19 cellular contexts compared by ENCODE assay signal in genomic region chr6:5979650-5980427, GRCh38. TPM values are rescaled to one million over a fixed set of nuclear protein-coding genes. Genes with fewer than 3 reads are reported as not detected.
DNase-seq lines count a peak whose midpoint lies in the region; ATAC-seq and TF ChIP-seq lines count a peak whose summit lies in the region.
"Had no signal": no experiment of that assay in that cellular context is flagged by ENCODE, and none has a peak within 500 bp of the region (broad histone marks: within the 10 kb centered on the region; RNA-seq: fewer than 3 reads in every experiment).

No MANE protein-coding gene starts in this region.

- peak; percentile 69 for ATAC-seq in left lung
- no peak for ATAC-seq in GM19324 (IDR thresholded peaks at IDR 0.05; ENCODE audit: low FRiP score, unreplicated experiment)
- ATAC-seq: GM12878 had no signal

- intact Hi-C loops in left lung (cut with DNase I), result no loop called here

- H3K9me3 ChIP-seq in SJCRH30 (replicated peaks) (peaks cover 5% of the 10 kb centered on the region; the same call in 1 of the 2 replicates), left lung (no peaks in the 10 kb centered on the region)
- H3K9me3 ChIP-seq: tibial nerve had no signal

- no peak overlapping the region for H3K4me3 Mint-ChIP-seq in mesothelial cell of epicardium

- H3K9me3 Mint-ChIP-seq in mesothelial cell of epicardium, result peaks cover 9% of the 10 kb centered on the region

- H3K4me3 ChIP-seq in SJCRH30, result peak overlapping the region; percentile 11; the same call in 1 of the 2 replicates
- no peak overlapping the region for H3K4me3 ChIP-seq in left lung
- H3K4me3 ChIP-seq: coronary artery, GM12878, tibial nerve had no signal

- H3K27me3 Mint-ChIP-seq in mesothelial cell of epicardium (ENCODE audit: low read depth), result peaks cover 74% of the 10 kb centered on the region

- no peaks in the 10 kb centered on the region for H3K36me3 Mint-ChIP-seq in mesothelial cell of epicardium

- DNase-seq in A172 (ENCODE audit: low spot score), result peak; percentile 78
- peak; percentile 18 for DNase-seq in EL
- DNase-seq in SJCRH30, result peak; percentile 68 to 87
- DNase-seq in left lung, result no peak
- DNase-seq in caudate nucleus (lab: John Stamatoyannopoulos, UW), result no peak
- no peak for DNase-seq in mesothelial cell of epicardium (ENCODE audit: low spot score in 2 of 2, unreplicated experiment in 2 of 2)
- DNase-seq in activated effector memory CD4-positive, alpha-beta T cell treated with Interleukin-2 at 50 U/mL for 16 hours, result no peak
- DNase-seq: activated CD4-positive, alpha-beta T cell treated with anti-CD3 and anti-CD28 coated beads for 1 hour; amniotic stem cell; mesendoderm; NCI-H1436; stimulated activated CD4-positive, alpha-beta T cell treated with anti-CD3 and anti-CD28 coated beads, Interleukin-1b, Interleukin-23, amount 100 ng/mL, for 48 hours; stimulated activated CD8-positive, alpha-beta memory T cell treated with anti-CD3 and anti-CD28 coated beads, Interleukin-4, amount 100 ng/mL, for 48 hours had no signal

- no peak overlapping the region for H3K27ac Mint-ChIP-seq in mesothelial cell of epicardium
- H3K27ac Mint-ChIP-seq: progenitor cell of endocrine pancreas had no signal

- H3K27me3 ChIP-seq in SJCRH30, result no peaks in the 10 kb centered on the region
- peaks cover 0 to 3% of the 10 kb centered on the region in 2 donors for H3K27me3 ChIP-seq in left lung
- H3K27me3 ChIP-seq: tibial nerve had no signal

- no peaks in the 10 kb centered on the region for H3K4me1 Mint-ChIP-seq in mesothelial cell of epicardium

- TF ChIP-seq CTCF in left lung (IDR thresholded peaks at IDR 0.05) (no peak), mesothelial cell of epicardium (IDR thresholded peaks at IDR 0.05; ENCODE audit: unreplicated experiment) (no peak)

- H3K4me1 ChIP-seq in SJCRH30 (peaks cover 35% of the 10 kb centered on the region), left lung (peaks cover 0 to 19% of the 10 kb centered on the region in 2 donors)

- H3K27ac ChIP-seq in SJCRH30 (peak overlapping the region; percentile 82), left lung (peak overlapping the region in 1 of 2 donors; percentile 69), caudate nucleus (ENCODE audit: low read depth, low read length) (no peak overlapping the region)
- H3K27ac ChIP-seq: coronary artery, tibial nerve had no signal

- H3K36me3 ChIP-seq in SJCRH30, result no peaks in the 10 kb centered on the region
- H3K36me3 ChIP-seq in left lung, result no peaks in the 10 kb centered on the region
- H3K36me3 ChIP-seq: tibial nerve had no signal

RNA-seq across cellular contexts. Expression of gene NRN1, which starts 26.9 kb away (rescaled TPM):
- total RNA-seq in A172 (2014; rRNA removed; shearing (Covaris generic)), result 6.5 and 8.7 TPM in 2 replicates
- 110 and 114 TPM in 2 replicates for total RNA-seq in SJCRH30 (2014; rRNA removed; shearing (Covaris generic))
- total RNA-seq in left lung (10 to 100 TPM in 1 of 2 donors, 1 to 10 TPM in 1; 6.5 to 12.9 TPM), mesothelial cell of epicardium (not detected in 3 replicates)
- total RNA-seq: fibroblast of lung, progenitor cell of endocrine pancreas had no signal

Comparison
In these comparisons a context has a peak if more than half of its experiments do, and no peak if none do; other contexts are left out.
1. DNase-seq: peak in A172 (single experiment), EL (single experiment) and SJCRH30 (2 of 2); none in left lung (0 of 2), caudate nucleus (0 of 61), mesothelial cell of epicardium (0 of 2) and activated effector memory CD4-positive, alpha-beta T cell treated with Interleukin-2 at 50 U/mL for 16 hours (single experiment).